Comparison of ENCODE assay signal across 27 cellular contexts in the genomic region with DNA sequence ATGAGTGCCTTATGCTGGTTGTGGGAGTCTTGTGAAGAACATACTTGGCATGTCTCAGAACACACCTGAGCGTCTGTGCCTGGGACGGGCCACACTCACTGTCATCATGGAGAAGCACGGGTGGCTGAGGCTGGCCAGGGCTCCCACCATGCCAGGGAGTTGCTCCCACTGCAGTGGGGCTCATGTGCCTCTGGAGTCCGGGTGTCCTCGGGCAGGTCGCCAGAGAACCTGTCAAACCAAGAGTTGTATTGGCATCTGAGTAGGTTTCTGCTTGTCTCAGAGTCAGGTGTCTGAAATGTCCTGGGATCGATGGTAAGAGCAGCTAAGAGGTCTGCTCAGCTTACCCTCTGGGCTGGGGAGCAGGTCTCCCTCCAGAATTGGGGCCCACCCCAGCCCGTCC.
DNase-seq lines count a peak whose midpoint lies in the region; ATAC-seq, FAIRE-seq and TF ChIP-seq lines count a peak whose summit lies in the region.
"Had no signal": no experiment of that assay in that cellular context is flagged by ENCODE, and none has a peak within 500 bp of the region (broad histone marks: within the 10 kb centered on the region; RNA-seq: fewer than 3 reads in every experiment).

No MANE protein-coding gene starts in this region.

- no TSS peak for BruUV-seq in K562 (replicated peaks; lab: Mats Ljungman, UMichigan)

- no peaks in the 10 kb centered on the region for H3K9me2 ChIP-seq in Karpas-422 (replicated peaks; ENCODE audit: insufficient read depth, low read length)

- intact Hi-C loops in K562 (cut with micrococcal nuclease) (no loop called here), kidney (cut with DNase I) (no loop called here), thyroid gland (cut with DNase I) (no loop called here)

- H3K4me1 ChIP-seq in Karpas-422 (ENCODE audit: low read length) (peaks cover 82% of the 10 kb centered on the region), K562 (replicated peaks in 1 of 2; ENCODE audit: control insufficient read depth in 2 of 2, insufficient read depth in 2 of 2, low read length in 2 of 2) (peaks cover 4 to 33% of the 10 kb centered on the region in 2 experiments; a peak in 4 of 5 replicates), kidney (ENCODE audit: control insufficient read depth in 1 of 2, insufficient read depth in 1 of 2, low read depth in 1 of 2, low read length in 2 of 2) (peaks cover 28 to 33% of the 10 kb centered on the region in 2 donors), thyroid gland (peaks cover 18 to 43% of the 10 kb centered on the region in 2 donors)
- H3K4me1 ChIP-seq: BE2C had no signal

- H3K9me3 ChIP-seq in Karpas-422 (ENCODE audit: low read length) (no peaks in the 10 kb centered on the region), K562 (replicated peaks; ENCODE audit: control insufficient read depth, insufficient read depth, low read depth, low read length) (no peaks in the 10 kb centered on the region), kidney (ENCODE audit: control insufficient read depth in 1 of 2, low read length in 2 of 2) (no peaks in the 10 kb centered on the region), thyroid gland (no peaks in the 10 kb centered on the region)
- H3K9me3 ChIP-seq: BE2C, BLaER1 had no signal

- H3K9ac ChIP-seq in Karpas-422 (ENCODE audit: low read length) = no peak overlapping the region
- peak overlapping the region in 1 of 2 experiments; percentile 12; a peak in 1 of 4 replicates for H3K9ac ChIP-seq in K562 (ENCODE audit: insufficient read depth in 1 of 2, low read depth in 2 of 2, low read length in 2 of 2)
- H3K9ac ChIP-seq in kidney (ENCODE audit: low read length in 2 of 2) = no peak overlapping the region
- H3K9ac ChIP-seq: BLaER1 had no signal

- in situ Hi-C loops in K562 (cut with MboI) = no loop called here

- DNase-seq in Karpas-422 = no peak
- DNase-seq in K562 (ENCODE audit: extremely low read depth in 1 of 4, low spot score in 3 of 4) = peak in 3 of 4 experiments; percentile 17 to 61 (median 60)
- DNase-seq in kidney = peak; percentile 60
- DNase-seq in thyroid gland = peak; percentile 54 to 56
- DNase-seq in activated gamma-delta T cell (lab: John Stamatoyannopoulos, UW) = no peak
- DNase-seq: 8988T; ACHN; BE2C; C1 segment of cervical spinal cord; CD4-positive, alpha-beta memory T cell; CD4-positive, CD25-positive, alpha-beta regulatory T cell; CD8-positive, alpha-beta memory T cell; COR-L47; DMS 273 treated with DMSO at 0.1 percent for 48 hours; DMS153; DMS53; DMS79; DND-41; EL; GDM1 had no signal

- CTCF ChIA-PET in K562 (lab: Yijun Ruan, JAX; ENCODE audit: low intra/inter-chr PET ratio) = interaction anchor here (0.7 to 3.4 kb wide), 4 partner anchors 92 to 313 kb away, joined by 3 to 25 read pairs (median 9); a partner anchor contains a TSS

- peak overlapping the region; percentile 97 for H3K27ac ChIP-seq in Karpas-422 (ENCODE audit: low read length)
- H3K27ac ChIP-seq in K562 (ENCODE audit: extremely low read depth, low read depth, low read length) = no peak overlapping the region
- H3K27ac ChIP-seq in kidney (ENCODE audit: low read depth in 2 of 2, low read length in 2 of 2) = no peak overlapping the region
- H3K27ac ChIP-seq in thyroid gland = no peak overlapping the region
- H3K27ac ChIP-seq: BLaER1 had no signal

- TF ChIP-seq RAD21 in K562 (CRISPR knock-in tag; conservative IDR thresholded peaks at IDR 0.05 in 1 of 2, IDR thresholded peaks at IDR 0.05 in 1 of 2) = no peak

- TF ChIP-seq CTCF in K562 (IDR thresholded peaks at IDR 0.05 in 2 of 3, conservative IDR thresholded peaks at IDR 0.05 in 1 of 3; ENCODE audit: insufficient read depth in 2 of 3, low read depth in 1 of 3, low read length in 3 of 3) (no peak), kidney (IDR thresholded peaks at IDR 0.05; ENCODE audit: borderline replicate concordance, extremely low read depth, insufficient read depth) (no peak), thyroid gland (IDR thresholded peaks at IDR 0.05) (no peak)

- H3K27me3 ChIP-seq in Karpas-422 (ENCODE audit: low read length) (no peaks in the 10 kb centered on the region), K562 (ENCODE audit: control insufficient read depth in 2 of 2, insufficient read depth in 2 of 2, low read length in 2 of 2) (no peaks in the 10 kb centered on the region), thyroid gland (no peaks in the 10 kb centered on the region)
- H3K27me3 ChIP-seq: BE2C, BLaER1 had no signal

- peaks cover 41% of the 10 kb centered on the region for H3K9me1 ChIP-seq in K562 (ENCODE audit: control insufficient read depth, insufficient read depth, low read length)

- H4K20me1 ChIP-seq in Karpas-422 (ENCODE audit: insufficient read depth, low read depth, low read length) = no peaks in the 10 kb centered on the region
- peaks cover 82% of the 10 kb centered on the region for H4K20me1 ChIP-seq in K562 (replicated peaks; ENCODE audit: control insufficient read depth, insufficient read depth, low read length)

- POLR2A ChIA-PET in K562 (lab: Yijun Ruan, JAX) = interaction anchor here (0.5 to 14.2 kb wide), 14 partner anchors 7 to 243 kb away, joined by 3 to 237 read pairs (median 4); a partner anchor contains a TSS

- H3K79me2 ChIP-seq in Karpas-422 (ENCODE audit: low read length) = no peaks in the 10 kb centered on the region
- no peaks in the 10 kb centered on the region for H3K79me2 ChIP-seq in K562 (ENCODE audit: control insufficient read depth, insufficient read depth, low read length)

- H3K36me3 ChIP-seq in Karpas-422 (ENCODE audit: insufficient read depth, low read length) (no peaks in the 10 kb centered on the region), K562 (ENCODE audit: control insufficient read depth, insufficient read depth, low read length) (peaks cover 94% of the 10 kb centered on the region), kidney (ENCODE audit: control insufficient read depth in 1 of 2, insufficient read depth in 2 of 2, low read length in 2 of 2) (peaks cover 31 to 49% of the 10 kb centered on the region in 2 donors), thyroid gland (peaks cover 27 to 36% of the 10 kb centered on the region in 2 donors)
- H3K36me3 ChIP-seq: BE2C had no signal

- ATAC-seq in K562 (no peak), HG03520 (IDR thresholded peaks at IDR 0.05; ENCODE audit: unreplicated experiment) (no peak), HG02798 (IDR thresholded peaks at IDR 0.05; ENCODE audit: poor library complexity, unreplicated experiment) (no peak)
- ATAC-seq: GM12878 had no signal

- WGBS in K562 (ENCODE audit: insufficient coverage, low coverage, missing lambda C conversion rate) = 83% methylated on average over 8 of the region's 8 CpGs
- 81 to 88% methylated on average over 3 to 6 of the region's 8 CpGs for WGBS in thyroid gland, 2 donors

- H3K4me2 ChIP-seq in Karpas-422 (ENCODE audit: low read depth, low read length, poor library complexity, severe bottlenecking) = no peak overlapping the region
- no peak overlapping the region for H3K4me2 ChIP-seq in K562 (ENCODE audit: insufficient read depth, low read length)

- FAIRE-seq in K562 (lab: Jason Lieb, UNC) (no peak), kidney (lab: Jason Lieb, UNC) (no peak)
- FAIRE-seq: A204.1, GM12878, GM12892, GM18507 had no signal

- H3K4me3 ChIP-seq in Karpas-422 (ENCODE audit: low read length) (no peak overlapping the region), K562 (no peak overlapping the region), kidney (ENCODE audit: low read length in 2 of 2) (no peak overlapping the region), thyroid gland (replicated peaks in 1 of 3) (no peak overlapping the region)
- H3K4me3 ChIP-seq: BLaER1, GM12878 had no signal

- H2AFZ ChIP-seq in Karpas-422 (ENCODE audit: low read length) = no peak overlapping the region
- no peak overlapping the region for H2AFZ ChIP-seq in K562 (ENCODE audit: low read depth, low read length)

- no peak for TF ChIP-seq EP300 in K562 (IDR thresholded peaks at IDR 0.05; ENCODE audit: low read length)

- TF ChIP-seq POLR2A in K562 (conservative IDR thresholded peaks at IDR 0.05) = no peak
- TF ChIP-seq POLR2A in thyroid gland (IDR thresholded peaks at IDR 0.05) = no peak

TF ChIP-seq in K562, 482 proteins besides CTCF, POLR2A, EP300 and RAD21 (continues in another document):
- TF ChIP-seq TEAD4 (IDR thresholded peaks at IDR 0.05; ENCODE audit: low read length) (no peak), TEAD4 (CRISPR knock-in tag; IDR thresholded peaks at IDR 0.05; ENCODE audit: borderline replicate concordance) (no peak), MYC (IDR thresholded peaks at IDR 0.05; ENCODE audit: low read depth, low read length) (no peak), MYC (CRISPR knock-in tag; IDR thresholded peaks at IDR 0.05; ENCODE audit: borderline replicate concordance, low read depth) (no peak), ZZZ3 (IDR thresholded peaks at IDR 0.05) (no peak), XRCC4 (IDR thresholded peaks at IDR 0.05; ENCODE audit: extremely low read depth, insufficient read depth, insufficient read length) (no peak), GTF2E2 (tag; IDR thresholded peaks at IDR 0.05) (no peak), HDAC6 (IDR thresholded peaks at IDR 0.05; ENCODE audit: low read depth, low read length) (no peak), MAZ (CRISPR knock-in tag; conservative IDR thresholded peaks at IDR 0.05 in 1 of 2, IDR thresholded peaks at IDR 0.05 in 1 of 2) (no peak), POLR2AphosphoS5 (IDR thresholded peaks at IDR 0.05; ENCODE audit: control insufficient read depth, insufficient read depth, low read depth, low read length) (no peak; the same call in 1 of the 2 replicates), KAT2B (IDR thresholded peaks at IDR 0.05; ENCODE audit: low read depth, low read length) (no peak)
- TF ChIP-seq, protein P1, sequence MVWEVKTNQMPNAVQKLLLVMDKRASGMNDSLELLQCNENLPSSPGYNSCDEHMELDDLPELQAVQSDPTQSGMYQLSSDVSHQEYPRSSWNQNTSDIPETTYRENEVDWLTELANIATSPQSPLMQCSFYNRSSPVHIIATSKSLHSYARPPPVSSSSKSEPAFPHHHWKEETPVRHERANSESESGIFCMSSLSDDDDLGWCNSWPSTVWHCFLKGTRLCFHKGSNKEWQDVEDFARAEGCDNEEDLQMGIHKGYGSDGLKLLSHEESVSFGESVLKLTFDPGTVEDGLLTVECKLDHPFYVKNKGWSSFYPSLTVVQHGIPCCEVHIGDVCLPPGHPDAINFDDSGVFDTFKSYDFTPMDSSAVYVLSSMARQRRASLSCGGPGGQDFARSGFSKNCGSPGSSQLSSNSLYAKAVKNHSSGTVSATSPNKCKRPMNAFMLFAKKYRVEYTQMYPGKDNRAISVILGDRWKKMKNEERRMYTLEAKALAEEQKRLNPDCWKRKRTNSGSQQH (CRISPR knock-in tag; IDR thresholded peaks at IDR 0.05) = no peak

Comparison
In these comparisons a context has a peak if more than half of its experiments do, and no peak if none do; other contexts are left out.
1. DNase-seq: peak in K562 (3 of 4), kidney (single experiment) and thyroid gland (2 of 2); none in Karpas-422 (single experiment) and activated gamma-delta T cell (single experiment).